ENCODE assay signal across 37 cellular contexts in the genomic region with DNA sequence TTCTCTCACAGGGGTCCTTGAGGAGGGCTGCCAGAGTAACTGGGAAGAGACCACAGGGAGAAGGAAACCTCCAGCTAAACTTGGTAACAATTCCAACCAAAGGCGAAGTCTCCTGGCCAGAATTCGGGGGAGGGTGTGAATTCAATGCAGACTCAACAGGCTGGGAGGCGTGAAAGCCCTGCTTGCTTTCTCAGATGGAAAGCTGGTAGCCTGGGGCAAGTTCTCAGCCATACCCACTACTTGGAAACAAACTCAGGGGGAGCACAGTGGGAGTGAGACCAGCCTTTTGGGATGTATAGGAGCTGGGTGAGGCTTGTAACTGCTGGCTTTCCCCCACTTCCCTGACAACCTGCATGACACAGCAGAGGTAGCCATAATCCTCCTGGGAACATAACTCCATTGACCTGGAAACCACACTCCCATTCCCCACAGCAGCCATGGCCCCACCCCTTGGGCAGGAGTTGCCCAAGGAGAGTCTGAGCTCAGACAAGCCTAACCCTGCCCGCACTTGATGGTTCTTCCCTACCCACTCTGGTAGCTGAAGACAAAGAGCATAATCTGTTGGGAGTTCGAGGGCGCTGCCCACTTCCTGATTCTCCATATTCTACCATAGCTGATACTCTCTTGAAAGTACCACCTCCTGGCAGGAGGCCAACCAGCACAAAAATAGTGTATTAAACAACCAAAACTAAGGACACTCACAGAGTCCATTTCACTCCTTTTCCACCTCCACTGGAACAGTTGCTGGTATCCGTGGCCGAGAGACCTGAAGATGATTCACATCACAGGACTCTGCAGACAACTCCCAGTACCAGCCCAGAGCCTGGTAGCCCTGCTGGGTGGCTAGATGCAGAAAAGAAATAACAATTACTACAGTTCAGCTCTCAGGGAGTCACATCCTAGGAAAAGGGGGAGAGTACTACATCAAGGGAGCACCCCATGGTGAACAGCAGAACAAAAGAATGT.
DNase-seq lines count a peak whose midpoint lies in the region; ATAC-seq and TF ChIP-seq lines count a peak whose summit lies in the region.
"Had no signal": no experiment of that assay in that cellular context is flagged by ENCODE, and none has a peak within 500 bp of the region (broad histone marks: within the 10 kb centered on the region; RNA-seq: fewer than 3 reads in every experiment).

No MANE protein-coding gene starts in this region.

- H3K4me1 Mint-ChIP-seq in endodermal cell = peaks cover 4% of the 10 kb centered on the region
- H3K4me1 Mint-ChIP-seq: activated naive CD4-positive, alpha-beta T cell treated with anti-CD3 and anti-CD28 coated beads, Interleukin-2, amount 50 U/mL, for 24 hours; brain; CD4-positive, CD25-positive, alpha-beta regulatory T cell; naive thymus-derived CD4-positive, alpha-beta T cell had no signal

- H3K27ac ChIP-seq in endodermal cell (ENCODE audit: low read depth, low read length) = no peak overlapping the region
- H3K27ac ChIP-seq: dorsolateral prefrontal cortex, heart right ventricle, neutrophil, SJCRH30, spleen, thoracic aorta, uterus, VCaP had no signal

- no peaks in the 10 kb centered on the region for H3K27me3 Mint-ChIP-seq in endodermal cell (ENCODE audit: insufficient read depth)
- H3K27me3 Mint-ChIP-seq: CD4-positive, CD25-positive, alpha-beta regulatory T cell; stimulated activated naive CD8-positive, alpha-beta T cell treated with anti-CD3 and anti-CD28 coated beads, Interleukin-15, Interleukin-2, amounts not matched to agents 100 ng/mL and 50 ng/mL, for 24 hours had no signal

- H3K36me3 Mint-ChIP-seq in endodermal cell (ENCODE audit: low read depth) = peaks cover 2% of the 10 kb centered on the region
- H3K36me3 Mint-ChIP-seq: activated naive CD4-positive, alpha-beta T cell treated with anti-CD3 and anti-CD28 coated beads, Interleukin-2, amount 50 U/mL, for 24 hours; brain; CD4-positive, CD25-positive, alpha-beta regulatory T cell; naive thymus-derived CD4-positive, alpha-beta T cell had no signal

- peak overlapping the region; percentile 20 for H3K27ac Mint-ChIP-seq in endodermal cell
- H3K27ac Mint-ChIP-seq: activated naive CD4-positive, alpha-beta T cell treated with anti-CD3 and anti-CD28 coated beads, Interleukin-2, amount 50 U/mL, for 24 hours; activated T-helper 2 cell treated with anti-CD3 and anti-CD28 coated beads, Interferon-gamma antibody, Interleukin-2, Interleukin-4, amounts not matched to agents 10 μg/mL and 5 μg/mL and 100 μg/mL, durations not matched to agents 14 hours and 24 hours and 36 hours; brain; CD4-positive, CD25-positive, alpha-beta regulatory T cell; naive thymus-derived CD4-positive, alpha-beta T cell; stimulated activated naive CD8-positive, alpha-beta T cell treated with anti-CD3 and anti-CD28 coated beads, Interleukin-15, Interleukin-2, amounts not matched to agents 100 ng/mL and 50 ng/mL, for 24 hours had no signal

- DNase-seq in NCI-H2171 treated with DMSO at 0.1 percent for 48 hours (lab: John Stamatoyannopoulos, UW) = peak; percentile 13
- no peak for DNase-seq in NCI-H2171 (lab: John Stamatoyannopoulos, UW)
- peak; percentile 26 for DNase-seq in NCI-H69 (lab: John Stamatoyannopoulos, UW)
- peak; percentile 73 for DNase-seq in endodermal cell
- peak; percentile 16 for DNase-seq in renal cortical epithelial cell (ENCODE audit: low read depth)
- no peak for DNase-seq in cardiac septum (ENCODE audit: low spot score)
- DNase-seq: 8988T; activated CD4-positive, alpha-beta T cell treated with anti-CD3 and anti-CD28 coated beads for 4 hours; activated T-cell treated with anti-CD3 and anti-CD28 coated beads for 4 hours; amniotic stem cell; CD4-positive, CD25-positive, alpha-beta regulatory T cell; dorsolateral prefrontal cortex; GOT3; heart right ventricle; naive thymus-derived CD4-positive, alpha-beta T cell; NCI-H1105; NCI-H187 treated with DMSO at 0.1 percent for 48 hours; NCI-H226; NCI-H526 treated with DMSO at 0.1 percent for 48 hours; posterior cingulate gyrus; SJCRH30; spleen; stimulated activated CD4-positive, alpha-beta T cell treated with anti-CD3 and anti-CD28 coated beads, Interleukin-2, amount 100 ng/mL, for 24 hours; stimulated activated CD8-positive, alpha-beta memory T cell treated with anti-CD3 and anti-CD28 coated beads, Interleukin-4, amount 100 ng/mL, for 48 hours; SW 1271; uterus had no signal

- ATAC-seq in HG03135 (IDR thresholded peaks at IDR 0.05; ENCODE audit: unreplicated experiment) (no peak), HG03025 (IDR thresholded peaks at IDR 0.05; ENCODE audit: low FRiP score, unreplicated experiment) (no peak)
- ATAC-seq: heart right ventricle; HepG2; naive thymus-derived CD4-positive, alpha-beta T cell; right cardiac atrium had no signal

- H3K4me3 Mint-ChIP-seq in endodermal cell = no peak overlapping the region
- H3K4me3 Mint-ChIP-seq: activated naive CD4-positive, alpha-beta T cell treated with anti-CD3 and anti-CD28 coated beads, Interleukin-2, amount 50 U/mL, for 24 hours; brain; CD4-positive, CD25-positive, alpha-beta regulatory T cell; naive thymus-derived CD4-positive, alpha-beta T cell; stimulated activated naive CD8-positive, alpha-beta T cell treated with anti-CD3 and anti-CD28 coated beads, Interleukin-15, Interleukin-2, amounts not matched to agents 100 ng/mL and 50 ng/mL, for 24 hours had no signal

- H3K9me3 ChIP-seq in endodermal cell (ENCODE audit: control insufficient read depth, low read length) = no peaks in the 10 kb centered on the region
- H3K9me3 ChIP-seq: neutrophil, SJCRH30, spleen, thoracic aorta, uterus had no signal

- 91 to 95% methylated on average over 6 to 8 of the region's 8 CpGs for WGBS in endodermal cell (ENCODE audit: insufficient coverage in 1 of 2, insufficient read length in 1 of 2), 2 experiments

- peaks cover 19% of the 10 kb centered on the region for H3K9me3 Mint-ChIP-seq in endodermal cell
- H3K9me3 Mint-ChIP-seq: activated naive CD4-positive, alpha-beta T cell treated with anti-CD3 and anti-CD28 coated beads, Interleukin-2, amount 50 U/mL, for 24 hours; activated T-helper 2 cell treated with anti-CD3 and anti-CD28 coated beads, Interferon-gamma antibody, Interleukin-2, Interleukin-4, amounts not matched to agents 10 μg/mL and 5 μg/mL and 100 μg/mL, durations not matched to agents 14 hours and 24 hours and 36 hours; stimulated activated naive CD8-positive, alpha-beta T cell treated with anti-CD3 and anti-CD28 coated beads, Interleukin-15, Interleukin-2, amounts not matched to agents 100 ng/mL and 50 ng/mL, for 24 hours had no signal

- H3K36me3 ChIP-seq in endodermal cell (ENCODE audit: control insufficient read depth, insufficient read depth, low read length) = no peaks in the 10 kb centered on the region
- H3K36me3 ChIP-seq: heart right ventricle, neutrophil, SJCRH30, spleen, thoracic aorta, uterus had no signal

- no peaks in the 10 kb centered on the region for H3K4me1 ChIP-seq in endodermal cell (ENCODE audit: control insufficient read depth, insufficient read depth, low read length)
- H3K4me1 ChIP-seq: heart right ventricle, SJCRH30, spleen, uterus had no signal

- intact Hi-C loops in cardiac septum (cut with DNase I) = no loop called here

- H3K4me3 ChIP-seq in endodermal cell (ENCODE audit: low read length) = no peak overlapping the region
- H3K4me3 ChIP-seq: dorsolateral prefrontal cortex, heart right ventricle, SJCRH30, spleen, thoracic aorta, uterus had no signal

- H3K9ac ChIP-seq in endodermal cell (ENCODE audit: extremely low read depth, low read length, poor library complexity, severe bottlenecking) = no peak overlapping the region

- no peaks in the 10 kb centered on the region for H3K27me3 ChIP-seq in endodermal cell (ENCODE audit: control insufficient read depth, insufficient read depth, low read length, poor library complexity, severe bottlenecking)
- H3K27me3 ChIP-seq: dorsolateral prefrontal cortex, heart right ventricle, neutrophil, SJCRH30, spleen, uterus had no signal

- no peak for TF ChIP-seq CTCF in endodermal cell (conservative IDR thresholded peaks at IDR 0.05)

Comparison
In these comparisons a context has a peak if more than half of its experiments do, and no peak if none do; other contexts are left out.
1. DNase-seq: peak in NCI-H2171 treated with DMSO at 0.1 percent for 48 hours (single experiment), NCI-H69 (single experiment), endodermal cell (single experiment) and renal cortical epithelial cell (single experiment); none in NCI-H2171 (single experiment) and cardiac septum (single experiment).